In genomic region chr6:108559097-108559883, GRCh38 we compare ENCODE assay signal across 8 cellular contexts. TPM values are rescaled to one million over a fixed set of nuclear protein-coding genes. Genes with fewer than 3 reads are reported as not detected.
DNase-seq lines count a peak whose midpoint lies in the region; ATAC-seq, FAIRE-seq and TF ChIP-seq lines count a peak whose summit lies in the region.

No MANE protein-coding gene starts in this region.

- peak overlapping the region; percentile 78; the same call in 1 of the 2 replicates for H2BK5ac ChIP-seq in H1 (ENCODE audit: low read depth, low read length)

- H4K20me1 ChIP-seq in H1 (replicated peaks in 1 of 2; ENCODE audit: control insufficient read depth in 1 of 2, insufficient read depth in 2 of 2, low read length in 2 of 2), result peaks cover 0 to 4% of the 10 kb centered on the region in 2 experiments

- CTCF ChIA-PET in activated CD8-positive, alpha-beta memory T cell treated with anti-CD3 and anti-CD28 coated beads, Interleukin-2, amount 10 ng/mL, durations not matched to agents 7 days and 5 days (lab: Charles Lee), result interaction anchor here (0.9 to 2.5 kb wide), 9 partner anchors 13 to 514 kb away, joined by 3 to 9 read pairs (median 5); no protein-coding TSS in a partner anchor
- CTCF ChIA-PET in H1 (lab: Charles Lee; ENCODE audit: partially characterized antibody), result interaction anchor here (0.8 to 4.3 kb wide), 4 partner anchors 14 to 181 kb away, joined by 3 to 26 read pairs (median 3); no protein-coding TSS in a partner anchor

- no peak for TF ChIP-seq RAD21 in H1 (IDR thresholded peaks at IDR 0.05 in 1 of 2, conservative IDR thresholded peaks at IDR 0.05 in 1 of 2; ENCODE audit: low read depth in 2 of 2, low read length in 2 of 2)

- H3K36me3 ChIP-seq in BE2C (no peaks in the 10 kb centered on the region), H1 (ENCODE audit: control insufficient read depth in 2 of 4, insufficient read depth in 4 of 4, low read length in 3 of 4) (no peaks in the 10 kb centered on the region)

- H3K27me3 Mint-ChIP-seq in activated CD8-positive, alpha-beta memory T cell treated with anti-CD3 and anti-CD28 coated beads, Interleukin-2, amount 10 ng/mL, durations not matched to agents 7 days and 5 days, result peaks cover 19% of the 10 kb centered on the region

- H3K4me1 ChIP-seq in BE2C (peaks cover 8% of the 10 kb centered on the region), H1 (replicated peaks in 1 of 4; ENCODE audit: control insufficient read depth in 3 of 4, insufficient read depth in 4 of 4, low read length in 3 of 4) (peaks cover 5 to 13% (median 7%) of the 10 kb centered on the region in 4 experiments)

- peak overlapping the region; percentile 18 for H4K5ac ChIP-seq in H1 (ENCODE audit: insufficient read length, low read depth, low read length)

- no peaks in the 10 kb centered on the region for H3K9me3 ChIP-seq in BE2C
- no peaks in the 10 kb centered on the region for H3K9me3 ChIP-seq in H1 (ENCODE audit: insufficient read depth in 2 of 2, low read depth in 1 of 2, low read length in 1 of 2)

- peak overlapping the region; percentile 93 for H3K4me3 ChIP-seq in BE2C (ENCODE audit: low read depth, low read length)
- peak overlapping the region; percentile 86 to 99 (median 92) for H3K4me3 ChIP-seq in H1 (ENCODE audit: extremely low read depth in 1 of 4, insufficient read depth in 2 of 4, low read depth in 3 of 4, low read length in 4 of 4)

- ATAC-seq in GM19324 (IDR thresholded peaks at IDR 0.05; ENCODE audit: low FRiP score, unreplicated experiment), result peak; percentile 53
- peak; percentile 67 for ATAC-seq in activated CD8-positive, alpha-beta memory T cell treated with anti-CD3 and anti-CD28 coated beads, Interleukin-2, amount 10 ng/mL, durations not matched to agents 7 days and 5 days

- peaks cover 20% of the 10 kb centered on the region for H3K23me2 ChIP-seq in H1 (ENCODE audit: low read depth, low read length)

- WGBS in H1 (ENCODE audit: extremely low coverage in 1 of 2, insufficient coverage in 1 of 2, insufficient read length in 1 of 2, insufficient replicate concordance in 2 of 2, low coverage in 1 of 2, low lambda C conversion rate in 2 of 2, missing lambda C conversion rate in 1 of 2), 2 experiments, result 0% methylated on average over 25 of the region's 84 CpGs; no CpG with 5 or more reads in 1 of the 2 experiments

- TF ChIP-seq CTCF in BE2C (IDR thresholded peaks at IDR 0.05; ENCODE audit: low read depth, low read length) (no peak), H1 (IDR thresholded peaks at IDR 0.05; ENCODE audit: control extremely low read depth in 1 of 3, insufficient read depth in 1 of 3, low read depth in 1 of 3, low read length in 3 of 3) (no peak)

- H3K56ac ChIP-seq in H1 (replicated peaks; ENCODE audit: insufficient read length, low read depth, low read length), result peak overlapping the region; percentile 65

- H3K79me2 ChIP-seq in H1 (ENCODE audit: control insufficient read depth in 1 of 2, insufficient read depth in 2 of 2, low read length in 2 of 2), result peaks cover 0 to 20% of the 10 kb centered on the region in 2 experiments; a peak in 3 of 4 replicates

- peak overlapping the region; percentile 98 for H2AFZ ChIP-seq in H1 (ENCODE audit: low read length)

- DNase-seq in BE2C (peak; percentile 91), HK-2 (ENCODE audit: unreplicated experiment) (peak; percentile 91), NOMO-1 treated with DMSO at 0.1 percent for 48 hours (lab: John Stamatoyannopoulos, UW; ENCODE audit: unreplicated experiment) (peak; percentile 89), H1 (ENCODE audit: low read depth in 1 of 2, low spot score in 2 of 2) (peak in 1 of 2 experiments; percentile 82), mesenteric fat pad (ENCODE audit: low spot score) (peak; percentile 96)
- DNase-seq in activated CD8-positive, alpha-beta memory T cell treated with anti-CD3 and anti-CD28 coated beads, Interleukin-2, amount 10 ng/mL, durations not matched to agents 7 days and 5 days, result peak; percentile 88
- peak; percentile 67 for DNase-seq in stimulated activated CD8-positive, alpha-beta memory T cell treated with anti-CD3 and anti-CD28 coated beads, Interleukin-15, amount 100 ng/mL, for 1 hour (ENCODE audit: low read depth)

- H2BK120ac ChIP-seq in H1 (replicated peaks; ENCODE audit: low read depth, low read length), result peak overlapping the region; percentile 5

- no peak for TF ChIP-seq EP300 in H1 (IDR thresholded peaks at IDR 0.05; ENCODE audit: borderline replicate concordance in 1 of 2, low read depth in 2 of 2, low read length in 2 of 2)

- peak overlapping the region; percentile 84 for H2BK12ac ChIP-seq in H1 (ENCODE audit: low read depth, low read length)

- POLR2A ChIA-PET in H1 (lab: Charles Lee; ENCODE audit: partially characterized antibody), result interaction anchor here (0.8 to 1.6 kb wide), 7 partner anchors 14 to 535 kb away, joined by 3 to 8 read pairs (median 4); partner anchors contain the start of genes ARMC2 and SESN1

- H4K91ac ChIP-seq in H1 (replicated peaks; ENCODE audit: insufficient read length, low read length), result peak overlapping the region; percentile 44

- no peak overlapping the region for H3K14ac ChIP-seq in H1 (ENCODE audit: insufficient read length)

- H3K27ac ChIP-seq in H1 (ENCODE audit: low read depth, low read length), result no peak overlapping the region

- peak overlapping the region; percentile 95 for H3K27ac Mint-ChIP-seq in activated CD8-positive, alpha-beta memory T cell treated with anti-CD3 and anti-CD28 coated beads, Interleukin-2, amount 10 ng/mL, durations not matched to agents 7 days and 5 days

- peak overlapping the region; percentile 83; the same call in 1 of the 2 replicates for H2BK15ac ChIP-seq in H1 (ENCODE audit: low read length)

- H2BK20ac ChIP-seq in H1 (ENCODE audit: low read length), result no peak overlapping the region

- peak overlapping the region; percentile 27 for H3K4ac ChIP-seq in H1 (replicated peaks; ENCODE audit: insufficient read length, low read depth, low read length)

- TF ChIP-seq POLR2A in H1 (IDR thresholded peaks at IDR 0.05; ENCODE audit: control extremely low read depth in 1 of 2, low read depth in 2 of 2, low read length in 2 of 2), result no peak

- peaks cover 34% of the 10 kb centered on the region for H3K4me1 Mint-ChIP-seq in activated CD8-positive, alpha-beta memory T cell treated with anti-CD3 and anti-CD28 coated beads, Interleukin-2, amount 10 ng/mL, durations not matched to agents 7 days and 5 days

- H3K9ac ChIP-seq in H1 (replicated peaks in 1 of 4; ENCODE audit: extremely low read depth in 1 of 4, low read depth in 3 of 4, low read length in 3 of 4), result peak overlapping the region; percentile 51 to 71 (median 66)

- H3K79me1 ChIP-seq in H1 (ENCODE audit: low read depth, low read length), result no peaks in the 10 kb centered on the region

- no peaks in the 10 kb centered on the region for H3K9me3 Mint-ChIP-seq in activated CD8-positive, alpha-beta memory T cell treated with anti-CD3 and anti-CD28 coated beads, Interleukin-2, amount 10 ng/mL, durations not matched to agents 7 days and 5 days (ENCODE audit: low read depth)

- H3K23ac ChIP-seq in H1 (ENCODE audit: insufficient read length), result no peak overlapping the region

- no peak overlapping the region for H2AK5ac ChIP-seq in H1 (ENCODE audit: low read depth, low read length)

- FAIRE-seq in H1 (lab: Jason Lieb, UNC), result no peak

- peak overlapping the region; percentile 97 to 100 for H3K4me2 ChIP-seq in H1 (ENCODE audit: insufficient read depth in 1 of 2, low read depth in 2 of 2, low read length in 2 of 2)

- peak overlapping the region; percentile 81 for H3K18ac ChIP-seq in H1 (ENCODE audit: extremely low read depth, low read length)

- peak overlapping the region; percentile 53; the same call in 1 of the 2 replicates for H4K8ac ChIP-seq in H1 (ENCODE audit: extremely low read depth, insufficient read depth, low read length)

- H3K27me3 ChIP-seq in BE2C (no peaks in the 10 kb centered on the region), H1 (replicated peaks in 1 of 4; ENCODE audit: control insufficient read depth in 3 of 4, extremely low read depth in 1 of 4, insufficient read depth in 3 of 4, low read length in 3 of 4) (peaks cover 0 to 23% (median 11%) of the 10 kb centered on the region in 4 experiments; a peak in 6 of 7 replicates)

- peak overlapping the region; percentile 91 for H3K4me3 Mint-ChIP-seq in activated CD8-positive, alpha-beta memory T cell treated with anti-CD3 and anti-CD28 coated beads, Interleukin-2, amount 10 ng/mL, durations not matched to agents 7 days and 5 days

- H3K36me3 Mint-ChIP-seq in activated CD8-positive, alpha-beta memory T cell treated with anti-CD3 and anti-CD28 coated beads, Interleukin-2, amount 10 ng/mL, durations not matched to agents 7 days and 5 days, result peaks cover 16% of the 10 kb centered on the region

TF ChIP-seq in H1, 55 proteins besides CTCF, POLR2A, EP300 and RAD21 (continues in another document):
- TF ChIP-seq SIRT6 (IDR thresholded peaks at IDR 0.05; ENCODE audit: low read length) (no peak), TCF12 (IDR thresholded peaks at IDR 0.05; ENCODE audit: low read depth, low read length) (no peak), SAP30 (IDR thresholded peaks at IDR 0.05; ENCODE audit: insufficient read depth, insufficient replicate concordance, low read length) (no peak), PHF8 (conservative IDR thresholded peaks at IDR 0.05; ENCODE audit: low read depth, low read length) (peak; percentile 31), ATF2 (IDR thresholded peaks at IDR 0.05; ENCODE audit: low read length) (no peak)

RNA-seq across cellular contexts. Expression of gene FOXO3, which starts 1.4 kb away (rescaled TPM):
- 25.3 TPM for polyA plus RNA-seq in BE2C (2012; ENCODE audit: insufficient read depth, insufficient read length, low read depth)
- 10 to 100 TPM; 13.4 to 14.7 TPM for total RNA-seq in activated CD8-positive, alpha-beta memory T cell treated with anti-CD3 and anti-CD28 coated beads, Interleukin-2, amount 10 ng/mL, durations not matched to agents 7 days and 5 days
- 19.3 and 20.2 TPM in 2 replicates for total RNA-seq in H1 (2021; fragmentation: NEBNext Ultra II Directional; extraction: Animal tissue kit (Norgen Biotek cat#: 25700))
- 13.1 and 17.0 TPM in 2 replicates for polyA plus RNA-seq in H1 (2011; rRNA removed)
- polyA plus RNA-seq in H1 (2011; cell fraction: cytosol; rRNA removed), result 11.8 TPM
- 18.4 TPM for polyA plus RNA-seq in H1 (2011; cell fraction: nucleus; rRNA removed)
- polyA plus RNA-seq in H1 (2012, experiment 1 of 2), result 8.1 to 9.8 TPM (median 9.7 TPM) in 4 replicates
- 1.2 TPM for polyA plus RNA-seq in H1 (2012, experiment 2 of 2)
- polyA plus RNA-seq in H1 (2013, experiment 1 of 2), result 9.0 TPM
- 9.8 TPM for polyA plus RNA-seq in H1 (2013, experiment 2 of 2)
- polyA minus RNA-seq in H1 (2011; rRNA and poly(A)+ RNA removed), result 65.0 and 75.5 TPM in 2 replicates
- polyA minus RNA-seq in H1 (2011; cell fraction: cytosol; rRNA and poly(A)+ RNA removed), result 23.7 TPM
- 39.2 TPM for polyA minus RNA-seq in H1 (2011; cell fraction: nucleus; rRNA and poly(A)+ RNA removed)
- total RNA-seq in mesenteric fat pad, result 94.0 TPM
